ENCODE assay signal across 8 cellular contexts in genomic region chr1:22709891-22710687, GRCh38. TPM values are rescaled to one million over a fixed set of nuclear protein-coding genes. Genes with fewer than 3 reads are reported as not detected.
DNase-seq lines count a peak whose midpoint lies in the region; ATAC-seq and TF ChIP-seq lines count a peak whose summit lies in the region.

No MANE protein-coding gene starts in this region.

- H3K9me3 Mint-ChIP-seq in neural crest cell: no peaks in the 10 kb centered on the region

- H3K4me3 ChIP-seq in fibroblast of villous mesenchyme (ENCODE audit: low read depth, low read length): peak overlapping the region; percentile 61

- ATAC-seq in GM18511 (IDR thresholded peaks at IDR 0.05; ENCODE audit: unreplicated experiment): no peak

- H3K4me3 Mint-ChIP-seq in neural crest cell: peak overlapping the region; percentile 89

- peaks cover 5% of the 10 kb centered on the region for H3K27me3 Mint-ChIP-seq in neural crest cell (ENCODE audit: low read depth)

- no peaks in the 10 kb centered on the region for H3K36me3 Mint-ChIP-seq in neural crest cell (ENCODE audit: low read depth)

- peak overlapping the region; percentile 92 for H3K27ac Mint-ChIP-seq in neural crest cell (ENCODE audit: unreplicated experiment)

- peaks cover 46% of the 10 kb centered on the region for H3K4me1 Mint-ChIP-seq in neural crest cell

- DNase-seq in NCI-H1417 (lab: John Stamatoyannopoulos, UW): peak; percentile 52 to 80 (median 69)
- DNase-seq in NCI-H1417 treated with DMSO at 0.1 percent for 48 hours (lab: John Stamatoyannopoulos, UW): no peak
- DNase-seq in NCI-H128 (lab: John Stamatoyannopoulos, UW; ENCODE audit: unreplicated experiment): peak; percentile 28
- DNase-seq in activated CD4-positive, alpha-beta T cell treated with anti-CD3 and anti-CD28 coated beads, Interleukin-2, amount 50 U/mL, for 48 hours: peak; percentile 26 to 38
- DNase-seq in fibroblast of villous mesenchyme (ENCODE audit: low read depth): peak; percentile 82
- DNase-seq in neural crest cell (ENCODE audit: low read depth, low spot score): peak; percentile 67
- no peak for DNase-seq in NCI-H510A treated with DMSO at 0.1 percent for 48 hours (lab: John Stamatoyannopoulos, UW)

- TF ChIP-seq CTCF in fibroblast of villous mesenchyme (IDR thresholded peaks at IDR 0.05; ENCODE audit: insufficient read depth, low read depth, low read length): no peak
- TF ChIP-seq CTCF in neural crest cell (conservative IDR thresholded peaks at IDR 0.05): no peak

RNA-seq across cellular contexts. Expression of gene EPHB2, which starts 0.6 kb away (rescaled TPM):
- total RNA-seq in fibroblast of villous mesenchyme (4.3 and 9.7 TPM in 2 replicates), neural crest cell (57.2 and 60.3 TPM in 2 replicates)

RNA-seq across cellular contexts. Expression of gene C1QB, which starts 57.1 kb away (rescaled TPM):
- not detected in 2 replicates for total RNA-seq in fibroblast of villous mesenchyme
- not detected in 2 replicates for total RNA-seq in neural crest cell

Comparison
In these comparisons a context has a peak if more than half of its experiments do, and no peak if none do; other contexts are left out.
1. DNase-seq: peak in NCI-H1417 (3 of 3), NCI-H128 (single experiment), activated CD4-positive, alpha-beta T cell treated with anti-CD3 and anti-CD28 coated beads, Interleukin-2, amount 50 U/mL, for 48 hours (2 of 2), fibroblast of villous mesenchyme (single experiment) and neural crest cell (single experiment); none in NCI-H1417 treated with DMSO at 0.1 percent for 48 hours (single experiment) and NCI-H510A treated with DMSO at 0.1 percent for 48 hours (single experiment).